Comparison of ENCODE assay signal across 17 cellular contexts in the genomic region with DNA sequence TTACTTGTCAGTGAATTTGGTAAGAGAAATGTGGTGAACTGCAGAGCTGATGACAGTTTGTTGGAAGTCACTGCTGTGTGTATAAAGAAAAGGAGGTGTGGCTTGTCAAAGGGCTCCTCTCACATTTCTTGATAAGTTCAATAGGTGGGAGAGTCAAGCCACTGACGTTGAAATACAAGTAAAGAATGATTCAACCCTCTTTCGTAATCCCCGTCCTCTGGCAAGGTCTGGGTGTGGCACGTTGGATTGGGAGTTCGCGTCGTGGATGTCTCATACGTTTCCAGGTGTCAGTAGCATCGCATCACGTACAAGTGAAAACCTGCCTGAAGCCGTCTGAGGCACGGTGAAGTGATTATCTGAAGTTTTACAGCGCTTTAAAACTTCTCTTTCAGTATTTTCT.
DNase-seq lines count a peak whose midpoint lies in the region; ATAC-seq and TF ChIP-seq lines count a peak whose summit lies in the region.
"Had no signal": no experiment of that assay in that cellular context is flagged by ENCODE, and none has a peak within 500 bp of the region (broad histone marks: within the 10 kb centered on the region; RNA-seq: fewer than 3 reads in every experiment).

No MANE protein-coding gene starts in this region.

- TF ChIP-seq POLR2A in NB4 (IDR thresholded peaks at IDR 0.05; ENCODE audit: extremely low read depth, insufficient read length): no peak

- no peaks in the 10 kb centered on the region for H3K79me2 ChIP-seq in GM23248 (ENCODE audit: insufficient read depth)

- H3K79me1 ChIP-seq in neuronal stem cell (ENCODE audit: low read depth, low read length): no peaks in the 10 kb centered on the region

- no peak overlapping the region for H3K4me3 ChIP-seq in GM23248
- H3K4me3 ChIP-seq in NB4 (ENCODE audit: low read depth, low read length): no peak overlapping the region
- peak overlapping the region; percentile 25 for H3K4me3 ChIP-seq in epithelial cell of esophagus (ENCODE audit: low read length)
- H3K4me3 ChIP-seq in neuronal stem cell (ENCODE audit: low read length in 2 of 2): no peak overlapping the region
- H3K4me3 ChIP-seq: colonic mucosa, thoracic aorta had no signal

- H3K4me1 ChIP-seq in GM23248 (ENCODE audit: insufficient read depth) (0 out of 2 replicates have a peak, but pooled peaks cover 6% of the 10 kb centered on the region), neuronal stem cell (ENCODE audit: control insufficient read depth in 2 of 2, insufficient read depth in 1 of 2, low read depth in 1 of 2, low read length in 2 of 2) (no peaks in the 10 kb centered on the region)
- H3K4me1 ChIP-seq: colonic mucosa had no signal

- no peaks in the 10 kb centered on the region for H3F3A ChIP-seq in GM23248 (ENCODE audit: insufficient read depth)

- H2AFZ ChIP-seq in GM23248 (no peak overlapping the region), neuronal stem cell (ENCODE audit: low read length) (peak overlapping the region; percentile 23)

- in situ Hi-C loops in GM23248 (cut with MboI): no loop called here

- H3K36me3 ChIP-seq in GM23248 (ENCODE audit: low read depth) (no peaks in the 10 kb centered on the region), neuronal stem cell (replicated peaks in 1 of 2; ENCODE audit: control insufficient read depth in 2 of 2, insufficient read depth in 2 of 2, low read length in 2 of 2) (peaks cover 0 to 2% of the 10 kb centered on the region in 2 donors)
- H3K36me3 ChIP-seq: colonic mucosa, thoracic aorta had no signal

- no peak overlapping the region for H3K9ac ChIP-seq in GM23248
- H3K9ac ChIP-seq in neuronal stem cell (ENCODE audit: low read depth, low read length, poor library complexity): no peak overlapping the region

- no peak overlapping the region for H4K8ac ChIP-seq in neuronal stem cell (ENCODE audit: low read depth, low read length)

- H2BK12ac ChIP-seq in neuronal stem cell (ENCODE audit: low read length): no peak overlapping the region

- H3K27me3 ChIP-seq in GM23248 (replicated peaks; ENCODE audit: insufficient read depth) (peaks cover 9% of the 10 kb centered on the region), neuronal stem cell (ENCODE audit: control insufficient read depth in 3 of 3, insufficient read depth in 3 of 3, low read depth in 1 of 3, low read length in 3 of 3) (no peaks in the 10 kb centered on the region)
- H3K27me3 ChIP-seq: colonic mucosa had no signal

- no peak overlapping the region for H2BK15ac ChIP-seq in neuronal stem cell (ENCODE audit: low read length)

- no peak overlapping the region for H2BK5ac ChIP-seq in neuronal stem cell (ENCODE audit: low read length)

- H3K9me2 ChIP-seq in GM23248 (ENCODE audit: insufficient read depth): no peaks in the 10 kb centered on the region

- H3K18ac ChIP-seq in neuronal stem cell (ENCODE audit: low read length): no peak overlapping the region

- no peak overlapping the region for H3K4ac ChIP-seq in neuronal stem cell (ENCODE audit: low read length)

- H2AK5ac ChIP-seq in neuronal stem cell (ENCODE audit: low read depth, low read length): no peak overlapping the region

- no peak for ATAC-seq in GM21423 (IDR thresholded peaks at IDR 0.05; ENCODE audit: unreplicated experiment)
- ATAC-seq: activated CD4-positive, CD25-positive, alpha-beta regulatory T cell treated with anti-CD3 and anti-CD28 coated beads, Interleukin-2, amount 50 U/mL, for 24 hours had no signal

- H4K20me1 ChIP-seq in GM23248 (ENCODE audit: insufficient read depth): no peaks in the 10 kb centered on the region

- H3K4me2 ChIP-seq in GM23248 (ENCODE audit: unreplicated experiment): no peak overlapping the region
- no peak overlapping the region for H3K4me2 ChIP-seq in neuronal stem cell (ENCODE audit: insufficient read depth, low read length, poor library complexity, severe bottlenecking)

- no peaks in the 10 kb centered on the region for H3K9me3 ChIP-seq in GM23248 (ENCODE audit: low read depth)
- H3K9me3 ChIP-seq in neuronal stem cell (replicated peaks in 1 of 2; ENCODE audit: control insufficient read depth in 2 of 2, insufficient read depth in 1 of 2, low read depth in 1 of 2, low read length in 2 of 2): no peaks in the 10 kb centered on the region
- H3K9me3 ChIP-seq: colonic mucosa, thoracic aorta had no signal

- no peak overlapping the region for H3K14ac ChIP-seq in neuronal stem cell (ENCODE audit: low read length)

- 75% methylated on average over 13 of the region's 13 CpGs for WGBS in GM23248 (ENCODE audit: low coverage in 1 of 2, low lambda C conversion rate in 2 of 2, missing lambda C conversion rate in 2 of 2), 2 experiments
- no CpG with 5 or more reads among the region's 13 CpGs for WGBS in neuronal stem cell (ENCODE audit: extremely low coverage in 2 of 2, insufficient read length in 2 of 2, insufficient replicate concordance in 1 of 2), 2 donors

- H2BK120ac ChIP-seq in neuronal stem cell (ENCODE audit: low read depth, low read length): no peak overlapping the region

- TF ChIP-seq CTCF in NB4 (IDR thresholded peaks at IDR 0.05; ENCODE audit: low read depth, low read length): no peak
- no peak for TF ChIP-seq CTCF in epithelial cell of esophagus (IDR thresholded peaks at IDR 0.05; ENCODE audit: insufficient read depth, low read depth, low read length, missing control alignments)

- H3K27ac ChIP-seq in GM23248: no peak overlapping the region
- no peak overlapping the region for H3K27ac ChIP-seq in neuronal stem cell (replicated peaks; ENCODE audit: low read length)
- H3K27ac ChIP-seq: colonic mucosa, thoracic aorta had no signal

- H3K23ac ChIP-seq in neuronal stem cell (ENCODE audit: low read depth, low read length, poor library complexity): no peak overlapping the region

- H4K91ac ChIP-seq in neuronal stem cell (ENCODE audit: low read depth, low read length, poor library complexity): no peak overlapping the region

- DNase-seq in GM23248 (peak; percentile 5), NB4 (ENCODE audit: low read depth) (peak; percentile 10), epithelial cell of esophagus (ENCODE audit: low read depth) (peak; percentile 100), neuronal stem cell (ENCODE audit: low spot score) (no peak), NCI-H2196 treated with DMSO at 0.1 percent for 48 hours (lab: John Stamatoyannopoulos, UW; ENCODE audit: unreplicated experiment) (no peak), NCI-H1092 treated with DMSO at 0.1 percent for 48 hours (lab: John Stamatoyannopoulos, UW) (no peak)
- no peak for DNase-seq in activated CD4-positive, alpha-beta T cell treated with anti-CD3 and anti-CD28 coated beads for 48 hours
- DNase-seq: AML-193, aorta, colonic mucosa, GDM1, kidney glomerular epithelial cell, NCI-H2029 treated with DMSO at 0.1 percent for 48 hours, T-helper 2 cell had no signal

Comparison
In these comparisons a context has a peak if more than half of its experiments do, and no peak if none do; other contexts are left out.
1. DNase-seq: peak in GM23248 (single experiment), NB4 (single experiment) and epithelial cell of esophagus (single experiment); none in neuronal stem cell (single experiment), NCI-H2196 treated with DMSO at 0.1 percent for 48 hours (single experiment), activated CD4-positive, alpha-beta T cell treated with anti-CD3 and anti-CD28 coated beads for 48 hours (single experiment) and NCI-H1092 treated with DMSO at 0.1 percent for 48 hours (single experiment).